In genomic region chr9:122904466-122904822, GRCh38 we compare ENCODE assay signal across 7 cellular contexts. TPM values are rescaled to one million over a fixed set of nuclear protein-coding genes. Genes with fewer than 3 reads are reported as not detected.
DNase-seq lines count a peak whose midpoint lies in the region; ATAC-seq, FAIRE-seq and TF ChIP-seq lines count a peak whose summit lies in the region.

No MANE protein-coding gene starts in this region.

- peak overlapping the region; percentile 71 to 72 for H3K4me2 ChIP-seq in H1 (ENCODE audit: insufficient read depth in 1 of 2, low read depth in 2 of 2, low read length in 2 of 2)

- TF ChIP-seq EP300 in H1 (IDR thresholded peaks at IDR 0.05; ENCODE audit: borderline replicate concordance in 1 of 2, low read depth in 2 of 2, low read length in 2 of 2): no peak

- ATAC-seq in GM21515 (IDR thresholded peaks at IDR 0.05; ENCODE audit: unreplicated experiment): peak; percentile 35

- H2BK12ac ChIP-seq in H1 (ENCODE audit: low read depth, low read length): peak overlapping the region; percentile 42; the same call in 1 of the 2 replicates

- H4K20me1 ChIP-seq in H1 (replicated peaks in 1 of 2; ENCODE audit: control insufficient read depth in 1 of 2, insufficient read depth in 2 of 2, low read length in 2 of 2): no peaks in the 10 kb centered on the region

- POLR2A ChIA-PET in H1 (lab: Charles Lee; ENCODE audit: partially characterized antibody): interaction anchor here (0.9 to 3.8 kb wide), 17 partner anchors 10 to 169 kb away, joined by 3 to 35 read pairs (median 5); partner anchors contain the start of genes PDCL, ZBTB26 and ZBTB6

- no peak overlapping the region for H2AK5ac ChIP-seq in H1 (ENCODE audit: low read depth, low read length)

- no peaks in the 10 kb centered on the region for H3K79me1 ChIP-seq in H1 (ENCODE audit: low read depth, low read length)

- H3K9me3 ChIP-seq in ES-I3 (ENCODE audit: control insufficient read depth, insufficient read depth, low read length) (no peaks in the 10 kb centered on the region), H1 (ENCODE audit: insufficient read depth in 2 of 2, low read depth in 1 of 2, low read length in 1 of 2) (no peaks in the 10 kb centered on the region)

- 0 out of 2 replicates have a peak overlapping the region, but pooled peaks have one; percentile 46 for H2BK5ac ChIP-seq in H1 (ENCODE audit: low read depth, low read length)

- H3K27me3 Mint-ChIP-seq in mesothelial cell of epicardium (ENCODE audit: low read depth): no peaks in the 10 kb centered on the region

- no peak overlapping the region for H2BK120ac ChIP-seq in H1 (replicated peaks; ENCODE audit: low read depth, low read length)

- H3K9ac ChIP-seq in ES-I3 (ENCODE audit: low read depth, low read length) (peak overlapping the region; percentile 98), H1 (replicated peaks in 1 of 4; ENCODE audit: extremely low read depth in 1 of 4, low read depth in 3 of 4, low read length in 3 of 4) (peak overlapping the region; percentile 94 to 96 (median 94))

- H3K4me1 Mint-ChIP-seq in mesothelial cell of epicardium: peaks cover 28% of the 10 kb centered on the region

- H3K23ac ChIP-seq in H1 (ENCODE audit: insufficient read length): no peak overlapping the region

- TF ChIP-seq RAD21 in H1 (IDR thresholded peaks at IDR 0.05 in 1 of 2, conservative IDR thresholded peaks at IDR 0.05 in 1 of 2; ENCODE audit: low read depth in 2 of 2, low read length in 2 of 2): no peak

- peaks cover 3 to 59% of the 10 kb centered on the region in 2 experiments; a peak in 3 of 4 replicates for H3K79me2 ChIP-seq in H1 (ENCODE audit: control insufficient read depth in 1 of 2, insufficient read depth in 2 of 2, low read length in 2 of 2)

- no peak overlapping the region for H4K91ac ChIP-seq in H1 (replicated peaks; ENCODE audit: insufficient read length, low read length)

- H3K56ac ChIP-seq in H1 (replicated peaks; ENCODE audit: insufficient read length, low read depth, low read length): no peak overlapping the region

- no peak for TF ChIP-seq CTCF in H1 (IDR thresholded peaks at IDR 0.05; ENCODE audit: control extremely low read depth in 1 of 3, insufficient read depth in 1 of 3, low read depth in 1 of 3, low read length in 3 of 3)
- TF ChIP-seq CTCF in mesothelial cell of epicardium (IDR thresholded peaks at IDR 0.05; ENCODE audit: unreplicated experiment): no peak

- peaks cover 2% of the 10 kb centered on the region for H3K36me3 Mint-ChIP-seq in mesothelial cell of epicardium

- CTCF ChIA-PET in H1 (lab: Charles Lee; ENCODE audit: partially characterized antibody): interaction anchor here (1.2 kb wide), 1 partner anchor 8 kb away, joined by 3 read pairs; the partner anchor contains the start of gene ZBTB6

- H3K27ac ChIP-seq in H1 (ENCODE audit: low read depth, low read length) (peak overlapping the region; percentile 79), temporal lobe (ENCODE audit: low read depth, low read length) (peak overlapping the region; percentile 82)

- no peaks in the 10 kb centered on the region for H3K27me3 ChIP-seq in H1 (replicated peaks in 1 of 4; ENCODE audit: control insufficient read depth in 3 of 4, extremely low read depth in 1 of 4, insufficient read depth in 3 of 4, low read length in 3 of 4)

- H3K4ac ChIP-seq in H1 (replicated peaks; ENCODE audit: insufficient read length, low read depth, low read length): peak overlapping the region; percentile 46

- no peaks in the 10 kb centered on the region for H3K23me2 ChIP-seq in H1 (ENCODE audit: low read depth, low read length)

- H4K5ac ChIP-seq in H1 (ENCODE audit: insufficient read length, low read depth, low read length): peak overlapping the region; percentile 50

- no peak for FAIRE-seq in H1 (lab: Jason Lieb, UNC)

- no peaks in the 10 kb centered on the region for H3K4me1 ChIP-seq in ES-I3 (ENCODE audit: insufficient read depth, low read length)
- H3K4me1 ChIP-seq in H1 (replicated peaks in 1 of 4; ENCODE audit: control insufficient read depth in 3 of 4, insufficient read depth in 4 of 4, low read length in 3 of 4): no peaks in the 10 kb centered on the region; a peak in 1 of 7 replicates

- H2AFZ ChIP-seq in H1 (ENCODE audit: low read length): no peak overlapping the region

- H2BK15ac ChIP-seq in H1 (ENCODE audit: low read length): no peak overlapping the region

- peak overlapping the region; percentile 90 for H3K4me3 Mint-ChIP-seq in mesothelial cell of epicardium

- peak in 1 of 2 experiments; percentile 16 for TF ChIP-seq POLR2A in H1 (IDR thresholded peaks at IDR 0.05; ENCODE audit: control extremely low read depth in 1 of 2, low read depth in 2 of 2, low read length in 2 of 2)

- H3K14ac ChIP-seq in H1 (ENCODE audit: insufficient read length): no peak overlapping the region

- H3K36me3 ChIP-seq in ES-I3 (ENCODE audit: insufficient read depth, low read length) (no peaks in the 10 kb centered on the region), H1 (ENCODE audit: control insufficient read depth in 2 of 4, insufficient read depth in 4 of 4, low read length in 3 of 4) (no peaks in the 10 kb centered on the region; a peak in 1 of 8 replicates)

- peak overlapping the region; percentile 89 to 93 (median 92) for H3K4me3 ChIP-seq in H1 (ENCODE audit: extremely low read depth in 1 of 4, insufficient read depth in 2 of 4, low read depth in 3 of 4, low read length in 4 of 4)

- peak overlapping the region; percentile 98 for H3K27ac Mint-ChIP-seq in mesothelial cell of epicardium

- peak overlapping the region; percentile 98 for H4K8ac ChIP-seq in H1 (ENCODE audit: extremely low read depth, insufficient read depth, low read length)

- no peaks in the 10 kb centered on the region for H3K9me3 Mint-ChIP-seq in mesothelial cell of epicardium

- DNase-seq in HPDE6-E6E7 (ENCODE audit: extremely low spot score) (peak; percentile 16), T1000 (lab: John Stamatoyannopoulos, UW) (peak; percentile 20), H1 (ENCODE audit: low read depth in 1 of 2, low spot score in 2 of 2) (no peak), mesothelial cell of epicardium (ENCODE audit: low spot score in 2 of 2, unreplicated experiment in 2 of 2) (no peak)

- H3K18ac ChIP-seq in H1 (ENCODE audit: extremely low read depth, low read length): peak overlapping the region; percentile 79

- no peak overlapping the region for H2BK20ac ChIP-seq in H1 (ENCODE audit: low read length)

- WGBS in H1 (ENCODE audit: extremely low coverage in 1 of 2, insufficient coverage in 1 of 2, insufficient read length in 1 of 2, insufficient replicate concordance in 2 of 2, low coverage in 1 of 2, low lambda C conversion rate in 2 of 2, missing lambda C conversion rate in 1 of 2), 2 experiments: 1% methylated on average over 7 of the region's 8 CpGs; no CpG with 5 or more reads in 1 of the 2 experiments

TF ChIP-seq in H1, 55 proteins besides CTCF, POLR2A, EP300 and RAD21 (continues in another document):
- TF ChIP-seq SIN3A (conservative IDR thresholded peaks at IDR 0.05 in 1 of 2, IDR thresholded peaks at IDR 0.05 in 1 of 2; ENCODE audit: low read depth in 1 of 2, low read length in 2 of 2): peak in 1 of 2 experiments; percentile 21; a peak in 1 of 4 replicates

RNA-seq across cellular contexts. Expression of gene RC3H2, which starts 0.7 kb away (rescaled TPM):
- total RNA-seq in H1 (2021; fragmentation: NEBNext Ultra II Directional; extraction: Animal tissue kit (Norgen Biotek cat#: 25700)): 38.4 and 40.0 TPM in 2 replicates
- polyA plus RNA-seq in H1 (2011; rRNA removed): 7.9 and 11.2 TPM in 2 replicates
- polyA plus RNA-seq in H1 (2011; cell fraction: cytosol; rRNA removed): 11.4 TPM
- polyA plus RNA-seq in H1 (2011; cell fraction: nucleus; rRNA removed): 14.0 TPM
- 11.2 to 18.9 TPM (median 16.9 TPM) in 4 replicates for polyA plus RNA-seq in H1 (2012, experiment 1 of 2)
- 3.5 TPM for polyA plus RNA-seq in H1 (2012, experiment 2 of 2)
- polyA plus RNA-seq in H1 (2013, experiment 1 of 2): 23.3 TPM
- polyA plus RNA-seq in H1 (2013, experiment 2 of 2): 25.2 TPM
- 78.4 and 100 TPM in 2 replicates for polyA minus RNA-seq in H1 (2011; rRNA and poly(A)+ RNA removed)
- polyA minus RNA-seq in H1 (2011; cell fraction: cytosol; rRNA and poly(A)+ RNA removed): 37.8 TPM
- polyA minus RNA-seq in H1 (2011; cell fraction: nucleus; rRNA and poly(A)+ RNA removed): 70.4 TPM
- total RNA-seq in mesothelial cell of epicardium: 67.9 to 68.6 TPM (median 68.3 TPM) in 3 replicates
- 95.1 TPM for total RNA-seq in temporal lobe

RNA-seq across cellular contexts. Expression of gene ZBTB6, which starts 8.7 kb away (rescaled TPM):
- total RNA-seq in H1 (2021; fragmentation: NEBNext Ultra II Directional; extraction: Animal tissue kit (Norgen Biotek cat#: 25700)): 9.3 and 10.0 TPM in 2 replicates
- polyA plus RNA-seq in H1 (2011; rRNA removed): 1.6 and 2.0 TPM in 2 replicates
- polyA plus RNA-seq in H1 (2011; cell fraction: cytosol; rRNA removed): 3.3 TPM
- 1.1 TPM for polyA plus RNA-seq in H1 (2011; cell fraction: nucleus; rRNA removed)
- 3.1 to 5.7 TPM (median 3.7 TPM) in 4 replicates for polyA plus RNA-seq in H1 (2012, experiment 1 of 2)
- polyA plus RNA-seq in H1 (2012, experiment 2 of 2): 0.31 TPM
- 6.2 TPM for polyA plus RNA-seq in H1 (2013, experiment 1 of 2)
- polyA plus RNA-seq in H1 (2013, experiment 2 of 2): 5.7 TPM
- polyA minus RNA-seq in H1 (2011; rRNA and poly(A)+ RNA removed): 7.8 and 11.4 TPM in 2 replicates
- polyA minus RNA-seq in H1 (2011; cell fraction: cytosol; rRNA and poly(A)+ RNA removed): 4.8 TPM
- 10.0 TPM for polyA minus RNA-seq in H1 (2011; cell fraction: nucleus; rRNA and poly(A)+ RNA removed)
- total RNA-seq in mesothelial cell of epicardium (9.6 to 10.4 TPM (median 10.2 TPM) in 3 replicates), temporal lobe (59.7 TPM)

RNA-seq across cellular contexts. Expression of gene ZBTB26, which starts 26.9 kb away (rescaled TPM):
- total RNA-seq in H1 (2021; fragmentation: NEBNext Ultra II Directional; extraction: Animal tissue kit (Norgen Biotek cat#: 25700)): 7.3 and 7.4 TPM in 2 replicates
- 3.6 and 5.7 TPM in 2 replicates for polyA plus RNA-seq in H1 (2011; rRNA removed)
- 6.2 TPM for polyA plus RNA-seq in H1 (2011; cell fraction: cytosol; rRNA removed)
- 5.3 TPM for polyA plus RNA-seq in H1 (2011; cell fraction: nucleus; rRNA removed)
- polyA plus RNA-seq in H1 (2012, experiment 1 of 2): 4.5 to 7.7 TPM (median 5.6 TPM) in 4 replicates
- polyA plus RNA-seq in H1 (2012, experiment 2 of 2): 0.42 TPM
- polyA plus RNA-seq in H1 (2013, experiment 1 of 2): 6.5 TPM
- 5.9 TPM for polyA plus RNA-seq in H1 (2013, experiment 2 of 2)
- polyA minus RNA-seq in H1 (2011; rRNA and poly(A)+ RNA removed): 8.5 and 9.5 TPM in 2 replicates
- 5.1 TPM for polyA minus RNA-seq in H1 (2011; cell fraction: cytosol; rRNA and poly(A)+ RNA removed)
- polyA minus RNA-seq in H1 (2011; cell fraction: nucleus; rRNA and poly(A)+ RNA removed): 11.5 TPM
- total RNA-seq in mesothelial cell of epicardium (15.7 to 16.7 TPM (median 16.2 TPM) in 3 replicates), temporal lobe (12.5 TPM)

RNA-seq across cellular contexts. Expression of gene RABGAP1, which starts 36.4 kb away (rescaled TPM):
- total RNA-seq in H1 (2021; fragmentation: NEBNext Ultra II Directional; extraction: Animal tissue kit (Norgen Biotek cat#: 25700)): 33.3 and 38.3 TPM in 2 replicates
- polyA plus RNA-seq in H1 (2011; rRNA removed): 11.6 and 15.7 TPM in 2 replicates
- 18.2 TPM for polyA plus RNA-seq in H1 (2011; cell fraction: cytosol; rRNA removed)
- polyA plus RNA-seq in H1 (2011; cell fraction: nucleus; rRNA removed): 22.4 TPM
- polyA plus RNA-seq in H1 (2012, experiment 1 of 2): 16.5 to 24.2 TPM (median 19.1 TPM) in 4 replicates
- 2.3 TPM for polyA plus RNA-seq in H1 (2012, experiment 2 of 2)
- 16.0 TPM for polyA plus RNA-seq in H1 (2013, experiment 1 of 2)
- polyA plus RNA-seq in H1 (2013, experiment 2 of 2): 14.6 TPM
- 80.1 and 101 TPM in 2 replicates for polyA minus RNA-seq in H1 (2011; rRNA and poly(A)+ RNA removed)
- polyA minus RNA-seq in H1 (2011; cell fraction: cytosol; rRNA and poly(A)+ RNA removed): 23.4 TPM
- polyA minus RNA-seq in H1 (2011; cell fraction: nucleus; rRNA and poly(A)+ RNA removed): 142 TPM
- 79.6 to 88.1 TPM (median 84.5 TPM) in 3 replicates for total RNA-seq in mesothelial cell of epicardium
- total RNA-seq in temporal lobe: 96.1 TPM

Comparison
In these comparisons a context has a peak if more than half of its experiments do, and no peak if none do; other contexts are left out.
1. DNase-seq: peak in HPDE6-E6E7 (single experiment) and T1000 (single experiment); none in H1 (0 of 2) and mesothelial cell of epicardium (0 of 2).